ENCODE assay signal across 28 cellular contexts in the genomic region with DNA sequence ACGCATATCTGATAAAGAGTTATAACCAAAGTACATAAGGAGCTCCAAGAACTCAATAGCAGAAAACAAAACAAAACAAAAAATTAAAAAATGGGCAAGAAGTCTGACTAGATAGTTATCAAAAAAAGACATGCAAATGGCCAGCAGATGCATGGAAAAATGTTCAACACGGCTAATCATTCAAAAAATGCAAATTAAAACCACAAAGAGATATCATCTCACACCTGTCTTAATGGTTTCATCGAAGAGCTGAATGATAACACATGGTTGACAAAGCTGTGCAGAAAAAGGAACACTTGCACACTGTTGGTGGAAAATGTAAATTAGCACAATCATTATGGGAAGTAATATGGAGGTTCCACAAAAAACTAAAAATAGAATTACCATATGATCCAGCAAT.
"Had no signal": no experiment of that assay in that cellular context is flagged by ENCODE, and none has a peak within 500 bp of the region (broad histone marks: within the 10 kb centered on the region; RNA-seq: fewer than 3 reads in every experiment).

No MANE protein-coding gene starts in this region.

- H3K4me3 ChIP-seq: left lung, lower lobe of right lung, neural progenitor cell, right atrium auricular region, right lobe of liver, smooth muscle cell, tibial nerve, upper lobe of left lung, vagina had no signal

- ATAC-seq: left colon; left lung; lower lobe of right lung; natural killer cell; right lobe of liver; stimulated activated memory B cell treated with anti-CD40 and anti-IgM and Interleukin-4, amounts not matched to agents 10 μg/mL and 1 μg/mL and 100 μg/mL, for 72 hours; stimulated activated naive CD8-positive, alpha-beta T cell treated with anti-CD3 and anti-CD28 coated beads, Interleukin-15, amount 100 ng/mL, for 72 hours had no signal

- DNase-seq: hippocampal formation; kidney; left colon; left lung; lower lobe of right lung; mammary epithelial cell; mesenchymal stem cell; natural killer cell; nephron progenitor cell; occipital lobe; right lobe of liver; stimulated activated CD4-positive, alpha-beta T cell treated with anti-CD3 and anti-CD28 coated beads, Interleukin-1b, Interleukin-23, amount 100 ng/mL, for 48 hours; stimulated activated CD4-positive, alpha-beta T cell treated with anti-CD3 and anti-CD28 coated beads, Interleukin-2, amount 100 ng/mL, for 48 hours; stimulated activated CD4-positive, alpha-beta T cell treated with anti-CD3 and anti-CD28 coated beads, Interleukin-4, amount 100 ng/mL, for 4 hours; stimulated activated CD8-positive, alpha-beta memory T cell treated with anti-CD3 and anti-CD28 coated beads, Interleukin-4, amount 100 ng/mL, for 48 hours; stimulated activated naive CD4-positive, alpha-beta T cell treated with Interleukin-2 at 50 U/mL for 16 hours; stimulated activated naive CD8-positive, alpha-beta T cell treated with anti-CD3 and anti-CD28 coated beads, Interleukin-15, amount 100 ng/mL, for 72 hours; substantia nigra; upper lobe of left lung had no signal

- H3K4me1 Mint-ChIP-seq: natural killer cell; neural progenitor cell; stimulated activated naive CD8-positive, alpha-beta T cell treated with anti-CD3 and anti-CD28 coated beads, Interleukin-15, amount 100 ng/mL, for 72 hours had no signal

- H3K27ac Mint-ChIP-seq: natural killer cell; nephron progenitor cell; neural progenitor cell; progenitor cell of endocrine pancreas; stimulated activated memory B cell treated with anti-CD40 and anti-IgM and Interleukin-4, amounts not matched to agents 10 μg/mL and 1 μg/mL and 100 μg/mL, for 72 hours; stimulated activated naive CD8-positive, alpha-beta T cell treated with anti-CD3 and anti-CD28 coated beads, Interleukin-15, amount 100 ng/mL, for 72 hours had no signal

- H3K27me3 Mint-ChIP-seq: progenitor cell of endocrine pancreas; stimulated activated memory B cell treated with anti-CD40 and anti-IgM and Interleukin-4, amounts not matched to agents 10 μg/mL and 1 μg/mL and 100 μg/mL, for 72 hours; stimulated activated naive CD8-positive, alpha-beta T cell treated with anti-CD3 and anti-CD28 coated beads, Interleukin-15, amount 100 ng/mL, for 72 hours had no signal

- H3K27ac ChIP-seq: left lung, lower lobe of right lung, neural progenitor cell, neutrophil, parathyroid adenoma, right atrium auricular region, right lobe of liver, tibial nerve, upper lobe of left lung, vagina had no signal

- H2AFZ ChIP-seq: neural progenitor cell, parathyroid adenoma had no signal

- H3K4me3 Mint-ChIP-seq: natural killer cell; nephron progenitor cell; neural progenitor cell; stimulated activated memory B cell treated with anti-CD40 and anti-IgM and Interleukin-4, amounts not matched to agents 10 μg/mL and 1 μg/mL and 100 μg/mL, for 72 hours; stimulated activated naive CD8-positive, alpha-beta T cell treated with anti-CD3 and anti-CD28 coated beads, Interleukin-15, amount 100 ng/mL, for 72 hours had no signal

- H3K9me3 ChIP-seq: left lung, lower lobe of right lung, neutrophil, right atrium auricular region, right lobe of liver, tibial nerve, upper lobe of left lung, vagina had no signal

- H3K4me2 ChIP-seq: neural progenitor cell, smooth muscle cell had no signal

- H3K9ac ChIP-seq: neural progenitor cell, parathyroid adenoma had no signal

- H3K9me3 Mint-ChIP-seq: nephron progenitor cell had no signal

- H3K4me1 ChIP-seq: left lung, lower lobe of right lung, neural progenitor cell, parathyroid adenoma, right atrium auricular region, right lobe of liver, tibial nerve, upper lobe of left lung, vagina had no signal

- H3K36me3 ChIP-seq: left lung, lower lobe of right lung, neural progenitor cell, neutrophil, right atrium auricular region, right lobe of liver, tibial nerve, upper lobe of left lung, vagina had no signal

- H3K27me3 ChIP-seq: left lung, neural progenitor cell, neutrophil, right atrium auricular region, right lobe of liver, tibial nerve, upper lobe of left lung, vagina had no signal

- H3K36me3 Mint-ChIP-seq: natural killer cell; neural progenitor cell; stimulated activated memory B cell treated with anti-CD40 and anti-IgM and Interleukin-4, amounts not matched to agents 10 μg/mL and 1 μg/mL and 100 μg/mL, for 72 hours had no signal

- H3K79me2 ChIP-seq: parathyroid adenoma had no signal
